ENCODE assay signal across 27 cellular contexts in the genomic region with DNA sequence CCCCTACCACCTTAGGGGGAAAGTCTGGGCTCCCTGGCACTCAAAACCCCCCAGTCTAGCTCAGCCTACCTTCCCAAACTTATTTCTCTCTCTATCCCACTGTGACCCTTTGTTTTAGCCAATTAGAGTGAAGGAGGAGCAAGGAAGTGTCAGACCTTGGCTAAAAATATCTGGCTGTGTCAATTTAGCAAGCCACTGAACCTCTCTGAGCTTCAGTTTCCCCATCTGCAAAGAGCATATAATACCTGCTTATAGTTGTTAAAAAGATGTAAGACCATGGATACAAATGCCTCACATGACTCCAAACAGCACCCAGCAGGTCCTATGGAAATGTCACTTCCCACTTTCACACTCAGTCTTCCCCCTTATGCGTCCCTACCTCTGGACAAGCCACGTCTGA. TPM values are rescaled to one million over a fixed set of nuclear protein-coding genes. Genes with fewer than 3 reads are reported as not detected.
A peak's percentile ranks its signal among the peaks of the same experiment; 100 is the strongest.
DNase-seq lines count a peak whose midpoint lies in the region; ATAC-seq, FAIRE-seq and TF ChIP-seq lines count a peak whose summit lies in the region.
"Had no signal": no experiment of that assay in that cellular context is flagged by ENCODE, and none has a peak within 500 bp of the region (broad histone marks: within the 10 kb centered on the region; RNA-seq: fewer than 3 reads in every experiment).

No MANE protein-coding gene starts in this region.

- H3K4me1 Mint-ChIP-seq in T-helper 2 cell treated with Interferon-gamma antibody and Interleukin-4, amounts not matched to agents 5 μg/mL and 100 μg/mL, for 36 hours (ENCODE audit: low read depth): peaks cover 38% of the 10 kb centered on the region
- peaks cover 86% of the 10 kb centered on the region for H3K4me1 Mint-ChIP-seq in CD4-positive, alpha-beta T cell (ENCODE audit: low read depth)
- peaks cover 17% of the 10 kb centered on the region for H3K4me1 Mint-ChIP-seq in astrocyte (ENCODE audit: low read depth, unreplicated experiment)

- no peak for DNase-seq in T-helper 2 cell treated with Interferon-gamma antibody and Interleukin-4, amounts not matched to agents 5 μg/mL and 100 μg/mL, for 36 hours (ENCODE audit: low spot score)
- DNase-seq in T-helper 2 cell (no peak), astrocyte (ENCODE audit: low read depth) (no peak), NCI-H226 (no peak), NCI-H82 treated with DMSO at 0.1 percent for 48 hours (lab: John Stamatoyannopoulos, UW; ENCODE audit: unreplicated experiment) (no peak)
- no peak for DNase-seq in CD4-positive, alpha-beta T cell
- DNase-seq: activated CD4-positive, alpha-beta memory T cell treated with anti-CD3 and anti-CD28 coated beads, Interleukin-2, amount 10 ng/mL, durations not matched to agents 7 days and 5 days; activated gamma-delta T cell; CD4-positive, alpha-beta memory T cell; cerebellar nuclear complex; GOT3; kidney glomerular epithelial cell; naive thymus-derived CD8-positive, alpha-beta T cell; NCI-H1092; NCI-H1694; NCI-H510A; ovary; PC-3; small intestine; stimulated activated naive CD8-positive, alpha-beta T cell treated with anti-CD3 and anti-CD28 coated beads, Interleukin-15, Interleukin-2, amounts not matched to agents 100 U/mL and 50 U/mL, for 24 hours had no signal

- no peak for TF ChIP-seq CTCF in CD4-positive, alpha-beta T cell (IDR thresholded peaks at IDR 0.05)
- no peak for TF ChIP-seq CTCF in astrocyte (IDR thresholded peaks at IDR 0.05; ENCODE audit: insufficient read depth, low read depth, low read length)
- TF ChIP-seq CTCF in neutrophil (IDR thresholded peaks at IDR 0.05): no peak

- no peaks in the 10 kb centered on the region for H3K27me3 Mint-ChIP-seq in T-helper 2 cell treated with Interferon-gamma antibody and Interleukin-4, amounts not matched to agents 5 μg/mL and 100 μg/mL, for 36 hours (ENCODE audit: low read depth)
- H3K27me3 Mint-ChIP-seq in CD4-positive, alpha-beta T cell: no peaks in the 10 kb centered on the region
- no peaks in the 10 kb centered on the region for H3K27me3 Mint-ChIP-seq in astrocyte (ENCODE audit: low read depth, unreplicated experiment)
- H3K27me3 Mint-ChIP-seq: activated CD4-positive, alpha-beta memory T cell treated with anti-CD3 and anti-CD28 coated beads, Interleukin-2, amount 10 ng/mL, durations not matched to agents 7 days and 5 days; CD4-positive, alpha-beta memory T cell; IgD-negative memory B cell; naive thymus-derived CD8-positive, alpha-beta T cell had no signal

- CTCF ChIA-PET in CD4-positive, alpha-beta T cell (lab: Charles Lee): no interaction called here

- no peak overlapping the region for H2AFZ ChIP-seq in astrocyte (ENCODE audit: low read depth, low read length)

- peaks cover 5% of the 10 kb centered on the region for H3K4me1 ChIP-seq in astrocyte (ENCODE audit: insufficient read depth, low read length)
- peaks cover 37 to 61% of the 10 kb centered on the region in 2 experiments for H3K4me1 ChIP-seq in neutrophil (ENCODE audit: control insufficient read depth in 1 of 2, insufficient read depth in 1 of 2, low read depth in 1 of 2, low read length in 1 of 2)

- H3K9me3 Mint-ChIP-seq in T-helper 2 cell treated with Interferon-gamma antibody and Interleukin-4, amounts not matched to agents 5 μg/mL and 100 μg/mL, for 36 hours: no peaks in the 10 kb centered on the region
- no peaks in the 10 kb centered on the region for H3K9me3 Mint-ChIP-seq in CD4-positive, alpha-beta T cell
- peaks cover 3% of the 10 kb centered on the region for H3K9me3 Mint-ChIP-seq in astrocyte (ENCODE audit: unreplicated experiment)
- H3K9me3 Mint-ChIP-seq: activated CD4-positive, alpha-beta memory T cell treated with anti-CD3 and anti-CD28 coated beads, Interleukin-2, amount 10 ng/mL, durations not matched to agents 7 days and 5 days; naive thymus-derived CD8-positive, alpha-beta T cell had no signal

- POLR2A ChIA-PET in CD4-positive, alpha-beta T cell (lab: Charles Lee): interaction anchor here (1.2 kb wide), 1 partner anchor 18 kb away, joined by 3 read pairs; no protein-coding TSS in a partner anchor

- intact Hi-C loops in CD4-positive, alpha-beta T cell (cut with DNase I, micrococcal nuclease): no loop called here

- no peak overlapping the region for H3K4me2 ChIP-seq in astrocyte (ENCODE audit: low read length)

- H3K4me3 ChIP-seq in astrocyte (ENCODE audit: insufficient read depth, low read depth, low read length) (no peak overlapping the region), neutrophil (ENCODE audit: low read depth in 1 of 2, low read length in 1 of 2) (no peak overlapping the region)
- H3K4me3 ChIP-seq: ovary, thoracic aorta, vagina had no signal

- peak overlapping the region; percentile 6 for H3K27ac Mint-ChIP-seq in T-helper 2 cell treated with Interferon-gamma antibody and Interleukin-4, amounts not matched to agents 5 μg/mL and 100 μg/mL, for 36 hours
- peak overlapping the region; percentile 66 for H3K27ac Mint-ChIP-seq in CD4-positive, alpha-beta T cell
- peak overlapping the region; percentile 11 for H3K27ac Mint-ChIP-seq in astrocyte (ENCODE audit: unreplicated experiment)
- H3K27ac Mint-ChIP-seq: activated CD4-positive, alpha-beta memory T cell treated with anti-CD3 and anti-CD28 coated beads, Interleukin-2, amount 10 ng/mL, durations not matched to agents 7 days and 5 days had no signal

- H4K20me1 ChIP-seq in astrocyte (ENCODE audit: insufficient read depth, low read length): peaks cover 88% of the 10 kb centered on the region

- peaks cover 93% of the 10 kb centered on the region for H3K79me2 ChIP-seq in astrocyte (ENCODE audit: insufficient read depth, low read length)

- peaks cover 26% of the 10 kb centered on the region for H3K36me3 Mint-ChIP-seq in T-helper 2 cell treated with Interferon-gamma antibody and Interleukin-4, amounts not matched to agents 5 μg/mL and 100 μg/mL, for 36 hours (ENCODE audit: low read depth)
- H3K36me3 Mint-ChIP-seq in CD4-positive, alpha-beta T cell (ENCODE audit: low read depth): peaks cover 41% of the 10 kb centered on the region
- peaks cover 28% of the 10 kb centered on the region for H3K36me3 Mint-ChIP-seq in astrocyte (ENCODE audit: low read depth, unreplicated experiment)

- FAIRE-seq in astrocyte (lab: Jason Lieb, UNC): no peak
- FAIRE-seq: endometrium, frontal cortex, small intestine had no signal

- no peak overlapping the region for H3K4me3 Mint-ChIP-seq in T-helper 2 cell treated with Interferon-gamma antibody and Interleukin-4, amounts not matched to agents 5 μg/mL and 100 μg/mL, for 36 hours
- H3K4me3 Mint-ChIP-seq in CD4-positive, alpha-beta T cell: no peak overlapping the region
- no peak overlapping the region for H3K4me3 Mint-ChIP-seq in astrocyte (ENCODE audit: unreplicated experiment)
- H3K4me3 Mint-ChIP-seq: activated CD4-positive, alpha-beta memory T cell treated with anti-CD3 and anti-CD28 coated beads, Interleukin-2, amount 10 ng/mL, durations not matched to agents 7 days and 5 days; CD4-positive, alpha-beta memory T cell; IgD-negative memory B cell had no signal

- no peak overlapping the region for H3K27ac ChIP-seq in CD4-positive, alpha-beta T cell (ENCODE audit: low read depth, low read length)
- H3K27ac ChIP-seq in astrocyte (ENCODE audit: low read depth, low read length): no peak overlapping the region
- peak overlapping the region; percentile 69 for H3K27ac ChIP-seq in neutrophil
- H3K27ac ChIP-seq: ovary, thoracic aorta, vagina had no signal

- no peaks in the 10 kb centered on the region for H3K9me3 ChIP-seq in CD4-positive, alpha-beta T cell (ENCODE audit: control insufficient read depth, low read length)
- H3K9me3 ChIP-seq in astrocyte (ENCODE audit: insufficient read depth, low read depth, low read length) (no peaks in the 10 kb centered on the region), neutrophil (no peaks in the 10 kb centered on the region)
- H3K9me3 ChIP-seq: ovary, thoracic aorta, vagina had no signal

- no peak overlapping the region for H3K9ac ChIP-seq in astrocyte (ENCODE audit: low read length)

- peaks cover 2% of the 10 kb centered on the region for H3K36me3 ChIP-seq in astrocyte (ENCODE audit: insufficient read depth, low read length)
- H3K36me3 ChIP-seq in neutrophil: no peaks in the 10 kb centered on the region
- H3K36me3 ChIP-seq: ovary, thoracic aorta, vagina had no signal

- H3K27me3 ChIP-seq in CD4-positive, alpha-beta T cell (ENCODE audit: control insufficient read depth, insufficient read depth, low read length): no peaks in the 10 kb centered on the region
- H3K27me3 ChIP-seq in astrocyte (ENCODE audit: insufficient read depth, low read length) (no peaks in the 10 kb centered on the region), neutrophil (no peaks in the 10 kb centered on the region)
- H3K27me3 ChIP-seq: ovary, vagina had no signal

- ATAC-seq in CD4-positive, alpha-beta T cell (ENCODE audit: poor library complexity): no peak
- ATAC-seq in SK-N-SH treated with all-trans-retinoic acid at 6 μM for 48 hours: no peak
- ATAC-seq: naive thymus-derived CD8-positive, alpha-beta T cell; PC-3; stimulated activated naive CD8-positive, alpha-beta T cell treated with anti-CD3 and anti-CD28 coated beads, Interleukin-15, Interleukin-2, amounts not matched to agents 100 U/mL and 50 U/mL, for 24 hours had no signal

TF ChIP-seq in SK-N-SH treated with all-trans-retinoic acid at 6 μM for 48 hours, 23 proteins besides CTCF, POLR2A, EP300 and RAD21 (continues in another document):
- TF ChIP-seq TCF4 (CRISPR knock-in tag; IDR thresholded peaks at IDR 0.05; ENCODE audit: borderline replicate concordance): no peak
- no peak for TF ChIP-seq ZNF70 (CRISPR knock-in tag; IDR thresholded peaks at IDR 0.05)
- TF ChIP-seq CSDC2 (CRISPR knock-in tag; IDR thresholded peaks at IDR 0.05): no peak
- no peak for TF ChIP-seq ZC3H10 (CRISPR knock-in tag; IDR thresholded peaks at IDR 0.05)

RNA-seq across cellular contexts. Expression of a gene that starts 19.5 kb away (rescaled TPM):
- total RNA-seq in CD4-positive, alpha-beta T cell: 100 to 1,000 TPM; 124 to 127 TPM
- 105 and 122 TPM in 2 replicates for total RNA-seq in astrocyte

Comparison
In these comparisons a context has a peak if more than half of its experiments do, and no peak if none do; other contexts are left out.
1. H3K27ac Mint-ChIP-seq: peak in every context shown above with its lines; median percentile 66 in CD4-positive, alpha-beta T cell; 11 in astrocyte; 6 in T-helper 2 cell treated with Interferon-gamma antibody and Interleukin-4, amounts not matched to agents 5 μg/mL and 100 μg/mL, for 36 hours.